In genomic region chr3:189122526-189123205, GRCh38 we compare ENCODE assay signal across 15 cellular contexts. TPM values are rescaled to one million over a fixed set of nuclear protein-coding genes. Genes with fewer than 3 reads are reported as not detected.
DNase-seq lines count a peak whose midpoint lies in the region; ATAC-seq and TF ChIP-seq lines count a peak whose summit lies in the region.
"Had no signal": no experiment of that assay in that cellular context is flagged by ENCODE, and none has a peak within 500 bp of the region (broad histone marks: within the 10 kb centered on the region; RNA-seq: fewer than 3 reads in every experiment).

No MANE protein-coding gene starts in this region.

- TF ChIP-seq POLR2A in thyroid gland (IDR thresholded peaks at IDR 0.05) = no peak

- POLR2A ChIA-PET in activated CD4-positive, alpha-beta T cell treated with anti-CD3 and anti-CD28 coated beads, Interleukin-2, amount 10 ng/mL, durations not matched to agents 7 days and 5 days (lab: Charles Lee) = no interaction called here

- peaks cover 33% of the 10 kb centered on the region for H3K9me3 Mint-ChIP-seq in activated CD4-positive, alpha-beta T cell treated with anti-CD3 and anti-CD28 coated beads, Interleukin-2, amount 10 ng/mL, durations not matched to agents 7 days and 5 days
- H3K9me3 Mint-ChIP-seq in mesothelial cell of epicardium (peaks cover 12% of the 10 kb centered on the region), endodermal cell (peaks cover 28% of the 10 kb centered on the region)

- TF ChIP-seq CTCF in dorsolateral prefrontal cortex (IDR thresholded peaks at IDR 0.05 in 54 of 56, conservative IDR thresholded peaks at IDR 0.05 in 2 of 56; ENCODE audit: low read depth in 1 of 56, partially characterized antibody in 56 of 56) (no peak), mesothelial cell of epicardium (IDR thresholded peaks at IDR 0.05; ENCODE audit: unreplicated experiment) (no peak), thyroid gland (IDR thresholded peaks at IDR 0.05) (no peak), endodermal cell (conservative IDR thresholded peaks at IDR 0.05) (no peak)

- H3K9me3 ChIP-seq in thyroid gland (no peaks in the 10 kb centered on the region), endodermal cell (ENCODE audit: control insufficient read depth, low read length) (peaks cover 28% of the 10 kb centered on the region)

- peaks cover 19% of the 10 kb centered on the region for H3K4me1 Mint-ChIP-seq in activated CD4-positive, alpha-beta T cell treated with anti-CD3 and anti-CD28 coated beads, Interleukin-2, amount 10 ng/mL, durations not matched to agents 7 days and 5 days
- H3K4me1 Mint-ChIP-seq in mesothelial cell of epicardium = peaks cover 38% of the 10 kb centered on the region
- H3K4me1 Mint-ChIP-seq in endodermal cell = peaks cover 2% of the 10 kb centered on the region

- no peak overlapping the region for H3K4me3 Mint-ChIP-seq in activated CD4-positive, alpha-beta T cell treated with anti-CD3 and anti-CD28 coated beads, Interleukin-2, amount 10 ng/mL, durations not matched to agents 7 days and 5 days
- H3K4me3 Mint-ChIP-seq in mesothelial cell of epicardium (no peak overlapping the region), endodermal cell (no peak overlapping the region)
- H3K4me3 Mint-ChIP-seq: GM23338 had no signal

- H3K36me3 ChIP-seq in thyroid gland = no peaks in the 10 kb centered on the region
- no peaks in the 10 kb centered on the region for H3K36me3 ChIP-seq in endodermal cell (ENCODE audit: control insufficient read depth, insufficient read depth, low read length)

- no peak for ATAC-seq in GM19452 (IDR thresholded peaks at IDR 0.05; ENCODE audit: unreplicated experiment)
- ATAC-seq: activated naive CD4-positive, alpha-beta T cell treated with anti-CD3 and anti-CD28 coated beads, Interleukin-2, amount 50 U/mL, for 72 hours; GM23338 had no signal

- H3K27me3 Mint-ChIP-seq in activated CD4-positive, alpha-beta T cell treated with anti-CD3 and anti-CD28 coated beads, Interleukin-2, amount 10 ng/mL, durations not matched to agents 7 days and 5 days = no peaks in the 10 kb centered on the region
- H3K27me3 Mint-ChIP-seq in mesothelial cell of epicardium (ENCODE audit: low read depth) = no peaks in the 10 kb centered on the region
- no peaks in the 10 kb centered on the region for H3K27me3 Mint-ChIP-seq in endodermal cell (ENCODE audit: insufficient read depth)

- DNase-seq in activated CD4-positive, alpha-beta T cell treated with anti-CD3 and anti-CD28 coated beads, Interleukin-2, amount 10 ng/mL, durations not matched to agents 7 days and 5 days = no peak
- DNase-seq in activated CD4-positive, alpha-beta T cell treated with anti-CD3 and anti-CD28 coated beads, Interleukin-2, amount 50 U/mL, for 48 hours = no peak
- DNase-seq in dorsolateral prefrontal cortex (no peak), mesothelial cell of epicardium (ENCODE audit: low spot score in 2 of 2, unreplicated experiment in 2 of 2) (no peak), thyroid gland (no peak), endodermal cell (no peak)
- no peak for DNase-seq in stimulated activated CD4-positive, alpha-beta T cell treated with anti-CD3 and anti-CD28 coated beads, Interleukin-4, amount 100 ng/mL, for 4 hours
- DNase-seq: activated CD4-positive, alpha-beta T cell treated with anti-CD3 and anti-CD28 coated beads, Interleukin-2, amount 50 U/mL, for 1 hour; effector CD4-positive, alpha-beta T cell; head of caudate nucleus; trophoblast cell had no signal

- intact Hi-C loops in dorsolateral prefrontal cortex (cut with DNase I) = no loop called here
- intact Hi-C loops in thyroid gland (cut with DNase I) = no loop called here

- CTCF ChIA-PET in activated CD4-positive, alpha-beta T cell treated with anti-CD3 and anti-CD28 coated beads, Interleukin-2, amount 10 ng/mL, durations not matched to agents 7 days and 5 days (lab: Charles Lee) = interaction anchor here (2.3 kb wide), 1 partner anchor 13 kb away, joined by 8 read pairs; no protein-coding TSS in a partner anchor

- peak overlapping the region; percentile 14 for H3K27ac Mint-ChIP-seq in activated CD4-positive, alpha-beta T cell treated with anti-CD3 and anti-CD28 coated beads, Interleukin-2, amount 10 ng/mL, durations not matched to agents 7 days and 5 days
- H3K27ac Mint-ChIP-seq in mesothelial cell of epicardium (peak overlapping the region; percentile 47), endodermal cell (no peak overlapping the region)
- H3K27ac Mint-ChIP-seq: activated naive CD4-positive, alpha-beta T cell treated with anti-CD3 and anti-CD28 coated beads, Interleukin-2, amount 50 U/mL, for 72 hours; GM23338 had no signal

- no peak overlapping the region for H3K9ac ChIP-seq in endodermal cell (ENCODE audit: extremely low read depth, low read length, poor library complexity, severe bottlenecking)

- 71 to 79% methylated on average over 5 of the region's 5 CpGs for WGBS in thyroid gland, 2 donors
- WGBS in endodermal cell (ENCODE audit: insufficient coverage in 1 of 2, insufficient read length in 1 of 2), 2 experiments = 93% methylated on average over 3 to 5 of the region's 5 CpGs

- H3K36me3 Mint-ChIP-seq in activated CD4-positive, alpha-beta T cell treated with anti-CD3 and anti-CD28 coated beads, Interleukin-2, amount 10 ng/mL, durations not matched to agents 7 days and 5 days (ENCODE audit: low read depth) = peaks cover 22% of the 10 kb centered on the region
- H3K36me3 Mint-ChIP-seq in mesothelial cell of epicardium (peaks cover 3% of the 10 kb centered on the region), endodermal cell (ENCODE audit: low read depth) (no peaks in the 10 kb centered on the region)

- H3K4me1 ChIP-seq in thyroid gland (peaks cover 30 to 48% of the 10 kb centered on the region in 2 donors), endodermal cell (ENCODE audit: control insufficient read depth, insufficient read depth, low read length) (no peaks in the 10 kb centered on the region)

- no peaks in the 10 kb centered on the region for H3K27me3 ChIP-seq in dorsolateral prefrontal cortex
- no peaks in the 10 kb centered on the region for H3K27me3 ChIP-seq in thyroid gland
- H3K27me3 ChIP-seq in endodermal cell (ENCODE audit: control insufficient read depth, insufficient read depth, low read length, poor library complexity, severe bottlenecking) = no peaks in the 10 kb centered on the region

- H3K4me3 ChIP-seq in dorsolateral prefrontal cortex (peak overlapping the region in 38 of 59 donors; percentile 1 to 50 (median 26)), thyroid gland (replicated peaks in 1 of 3) (no peak overlapping the region), endodermal cell (ENCODE audit: low read length) (no peak overlapping the region)
- H3K4me3 ChIP-seq: GM23338, lung had no signal

- peak overlapping the region in 10 of 59 donors; percentile 2 to 35 (median 18) for H3K27ac ChIP-seq in dorsolateral prefrontal cortex
- peak overlapping the region; percentile 63 to 77 (median 65) for H3K27ac ChIP-seq in thyroid gland
- no peak overlapping the region for H3K27ac ChIP-seq in endodermal cell (ENCODE audit: low read depth, low read length)

RNA-seq across cellular contexts. Expression of gene TPRG1, which starts 49.1 kb away (rescaled TPM):
- 1 to 10 TPM; 1.2 to 1.7 TPM for total RNA-seq in activated CD4-positive, alpha-beta T cell treated with anti-CD3 and anti-CD28 coated beads, Interleukin-2, amount 10 ng/mL, durations not matched to agents 7 days and 5 days
- total RNA-seq in dorsolateral prefrontal cortex (1 to 10 TPM in 104 of 120 experiments, under 1 TPM in 16; 0.29 to 5.9 (median 2.2) TPM), mesothelial cell of epicardium (1.9 to 3.3 TPM (median 2.4 TPM) in 3 replicates), thyroid gland (10 to 100 TPM in 1 of 4 donors, 1 to 10 TPM in 3; 2.0 to 10.5 (median 5.7) TPM), endodermal cell (1 to 10 TPM in 1 of 2 donors, under 1 TPM in 1; 0.69 to 1.3 TPM)
- polyA plus RNA-seq in endodermal cell (2013, experiment 1 of 2) = 0.43 TPM
- polyA plus RNA-seq in endodermal cell (2013, experiment 2 of 2) = 0.37 TPM

Comparison
In these comparisons a context has a peak if more than half of its experiments do, and no peak if none do; other contexts are left out.
1. H3K4me3 ChIP-seq: peak in dorsolateral prefrontal cortex (38 of 59); none in thyroid gland (0 of 3) and endodermal cell (single experiment).